Comparison of ENCODE assay signal across 8 cellular contexts in genomic region chr17:58517928-58518609, GRCh38. TPM values are rescaled to one million over a fixed set of nuclear protein-coding genes. Genes with fewer than 3 reads are reported as not detected.
DNase-seq lines count a peak whose midpoint lies in the region; ATAC-seq and TF ChIP-seq lines count a peak whose summit lies in the region.

No MANE protein-coding gene starts in this region.

- peak in 1 of 2 donors; percentile 6 for TF ChIP-seq POLR2A in vagina (IDR thresholded peaks at IDR 0.05)

- no peaks in the 10 kb centered on the region for H3K27me3 ChIP-seq in vagina

- TF ChIP-seq CTCF in vagina (IDR thresholded peaks at IDR 0.05), result no peak

- intact Hi-C loops in vagina (cut with DNase I), result loop anchor here (5.0 kb wide), 1 partner anchor 1541 kb away; the partner anchor contains the start of gene SCPEP1

- H3K36me3 ChIP-seq in vagina, result no peaks in the 10 kb centered on the region

- peak; percentile 67 for ATAC-seq in GM18508 (IDR thresholded peaks at IDR 0.05; ENCODE audit: insufficient read depth, unreplicated experiment)
- ATAC-seq in HG02981 (IDR thresholded peaks at IDR 0.05; ENCODE audit: unreplicated experiment), result peak; percentile 78

- H3K4me1 ChIP-seq in vagina, result peaks cover 40% of the 10 kb centered on the region

- DNase-seq in NCI-H2029 (lab: John Stamatoyannopoulos, UW), result peak; percentile 98
- DNase-seq in T-helper 9 cell, result peak; percentile 97
- DNase-seq in astrocyte of the hippocampus (ENCODE audit: low read depth, low spot score), result peak; percentile 100
- peak; percentile 99 for DNase-seq in hepatic stellate cell (ENCODE audit: low spot score)
- DNase-seq in putamen (ENCODE audit: low spot score), result peak; percentile 100
- DNase-seq in vagina (ENCODE audit: extremely low spot score in 2 of 2), result peak; percentile 100

- H3K27ac ChIP-seq in vagina, result peak overlapping the region; percentile 93

- H3K9me3 ChIP-seq in vagina, result no peaks in the 10 kb centered on the region

- peak overlapping the region; percentile 61 to 71 for H3K4me3 ChIP-seq in vagina

RNA-seq across cellular contexts. Expression of gene MTMR4, which starts 3.6 kb away (rescaled TPM):
- 15.7 TPM for total RNA-seq in vagina

RNA-seq across cellular contexts. Expression of gene HSF5, which starts 29.9 kb away (rescaled TPM):
- total RNA-seq in vagina, result 0.25 TPM

Comparison
In these comparisons a context has a peak if more than half of its experiments do, and no peak if none do; other contexts are left out.
1. Peak in every context shown above with its lines: DNase-seq, ATAC-seq, H3K4me3 ChIP-seq and H3K27ac ChIP-seq.